ENCODE assay signal across 19 cellular contexts in the genomic region with DNA sequence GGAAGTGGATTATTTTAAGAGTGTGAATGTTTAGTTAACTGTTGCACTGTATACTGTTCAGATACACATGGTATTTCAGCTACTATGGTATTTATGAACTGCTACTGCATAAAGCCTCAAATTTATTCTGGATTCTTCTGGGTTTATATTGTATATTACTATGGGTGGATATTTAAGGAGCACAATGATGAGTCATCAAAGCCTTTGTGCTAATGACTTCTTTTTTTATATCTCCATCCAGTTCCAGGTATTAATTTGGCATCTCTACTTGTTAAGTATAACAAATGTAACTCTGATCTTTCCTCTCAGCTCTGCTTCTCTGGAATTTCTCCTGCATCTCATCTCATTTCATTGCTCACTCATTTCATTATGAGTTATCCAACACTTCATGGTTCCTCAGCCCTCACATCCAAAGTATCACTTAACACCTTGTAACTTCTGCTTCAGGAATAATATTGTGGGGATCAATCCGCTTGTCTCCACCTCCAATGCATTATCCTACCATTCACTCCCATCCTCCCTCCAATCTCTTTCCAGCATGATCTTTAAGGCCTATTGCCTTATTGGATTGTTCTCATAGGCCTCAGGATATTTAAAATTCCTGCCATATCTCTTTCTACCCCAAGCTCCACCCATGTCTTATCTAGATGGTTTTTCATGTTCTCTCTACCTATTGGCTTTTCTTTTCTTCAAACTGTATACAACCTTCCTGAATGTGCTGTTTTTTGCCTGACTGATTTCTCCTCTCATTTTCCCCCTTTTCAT. TPM values are rescaled to one million over a fixed set of nuclear protein-coding genes. Genes with fewer than 3 reads are reported as not detected.
DNase-seq lines count a peak whose midpoint lies in the region; ATAC-seq and TF ChIP-seq lines count a peak whose summit lies in the region.
"Had no signal": no experiment of that assay in that cellular context is flagged by ENCODE, and none has a peak within 500 bp of the region (broad histone marks: within the 10 kb centered on the region; RNA-seq: fewer than 3 reads in every experiment).

No MANE protein-coding gene starts in this region.

- TF ChIP-seq EP300 in SK-N-SH (IDR thresholded peaks at IDR 0.05; ENCODE audit: borderline replicate concordance in 1 of 2, low read depth in 1 of 2, low read length in 1 of 2) = no peak

- H3F3A ChIP-seq in SK-N-SH (replicated peaks; ENCODE audit: insufficient read depth) (no peaks in the 10 kb centered on the region), GM23338 (replicated peaks; ENCODE audit: low read depth) (peaks cover 6% of the 10 kb centered on the region)

- TF ChIP-seq RAD21 in SK-N-SH (IDR thresholded peaks at IDR 0.05; ENCODE audit: low read length) = no peak

- H3K27ac ChIP-seq in SK-N-SH (ENCODE audit: low read depth in 2 of 2, low read length in 1 of 2) (no peak overlapping the region), GM23338 (ENCODE audit: low read depth) (peak overlapping the region; percentile 91)
- H3K27ac ChIP-seq: coronary artery, neutrophil, sigmoid colon, SJCRH30 had no signal

- H3K4me1 Mint-ChIP-seq in GM23338 (peaks cover 57% of the 10 kb centered on the region), WTC11 (peaks cover 82% of the 10 kb centered on the region), mesothelial cell of epicardium (peaks cover 19% of the 10 kb centered on the region)

- no peaks in the 10 kb centered on the region for H3K9me3 Mint-ChIP-seq in GM23338
- H3K9me3 Mint-ChIP-seq in WTC11 = peaks cover 6% of the 10 kb centered on the region
- peaks cover 6% of the 10 kb centered on the region for H3K9me3 Mint-ChIP-seq in mesothelial cell of epicardium

- H3K4me3 ChIP-seq in SK-N-SH (ENCODE audit: low read depth in 2 of 2, low read length in 1 of 2) (no peak overlapping the region), GM23338 (peak overlapping the region; percentile 23)
- H3K4me3 ChIP-seq: coronary artery, sigmoid colon, SJCRH30 had no signal

- peaks cover 9% of the 10 kb centered on the region for H3K27me3 Mint-ChIP-seq in GM23338 (ENCODE audit: insufficient read depth, low read depth, poor library complexity)
- H3K27me3 Mint-ChIP-seq in WTC11 (ENCODE audit: low read depth) = no peaks in the 10 kb centered on the region
- H3K27me3 Mint-ChIP-seq in mesothelial cell of epicardium (ENCODE audit: low read depth) = no peaks in the 10 kb centered on the region

- H3K79me2 ChIP-seq in SK-N-SH (ENCODE audit: insufficient read depth) (peaks cover 79% of the 10 kb centered on the region), GM23338 (replicated peaks; ENCODE audit: insufficient read depth) (peaks cover 93% of the 10 kb centered on the region)

- H3K9me3 ChIP-seq in SK-N-SH = no peaks in the 10 kb centered on the region
- H3K9me3 ChIP-seq: neutrophil, sigmoid colon, SJCRH30 had no signal

- 100% methylated on average over 1 of the region's 1 CpG for WGBS in SK-N-SH (ENCODE audit: low lambda C conversion rate)

- H3K27me3 ChIP-seq in SK-N-SH (ENCODE audit: insufficient read depth) (no peaks in the 10 kb centered on the region), GM23338 (ENCODE audit: insufficient read depth) (no peaks in the 10 kb centered on the region)
- H3K27me3 ChIP-seq: neutrophil, sigmoid colon, SJCRH30 had no signal

- H3K9ac ChIP-seq in SK-N-SH = no peak overlapping the region

- no peak for DNase-seq in SK-N-SH
- DNase-seq in GM23338 (ENCODE audit: low spot score) = peak; percentile 36
- no peak for DNase-seq in WTC11 (ENCODE audit: low spot score)
- no peak for DNase-seq in mesothelial cell of epicardium (ENCODE audit: low spot score in 2 of 2, unreplicated experiment in 2 of 2)
- DNase-seq in NCI-H1048 (lab: John Stamatoyannopoulos, UW) = no peak
- DNase-seq in DMS 273 (lab: John Stamatoyannopoulos, UW; ENCODE audit: unreplicated experiment) = no peak
- DNase-seq: activated CD4-positive, alpha-beta T cell treated with anti-CD3 and anti-CD28 coated beads, Interleukin-2, amount 50 U/mL, for 4 hours; glutamatergic neuron; mesenchymal stem cell; NCI-H1694; NCI-H446; OCI-M1; sigmoid colon; SJCRH30; stimulated activated CD4-positive, alpha-beta T cell treated with anti-CD3 and anti-CD28 coated beads, Interleukin-4, amount 100 ng/mL, for 4 hours had no signal

- CTCF ChIA-PET in SK-N-SH (lab: Yijun Ruan, JAX) (interaction anchor here (0.9 to 1.7 kb wide), 2 partner anchors 63 to 81 kb away, joined by 4 to 6 read pairs; no protein-coding TSS in a partner anchor), WTC11 (lab: Charles Lee) (no interaction called here)

- H4K20me1 ChIP-seq in SK-N-SH (ENCODE audit: insufficient read depth) (no peaks in the 10 kb centered on the region), GM23338 (replicated peaks; ENCODE audit: insufficient read depth) (no peaks in the 10 kb centered on the region)

- H3K27ac Mint-ChIP-seq in GM23338 (peak overlapping the region; percentile 86), WTC11 (peak overlapping the region; percentile 96), mesothelial cell of epicardium (peak overlapping the region; percentile 43)

- H3K4me3 Mint-ChIP-seq in GM23338 (peak overlapping the region; percentile 45; the same call in 2 of the 3 replicates), WTC11 (peak overlapping the region; percentile 29), mesothelial cell of epicardium (no peak overlapping the region)

- TF ChIP-seq CTCF in SK-N-SH (IDR thresholded peaks at IDR 0.05) (no peak), GM23338 (conservative IDR thresholded peaks at IDR 0.05; ENCODE audit: low read depth in 2 of 2) (no peak), WTC11 (IDR thresholded peaks at IDR 0.05) (no peak), mesothelial cell of epicardium (IDR thresholded peaks at IDR 0.05; ENCODE audit: unreplicated experiment) (no peak)

- ATAC-seq in SK-N-SH treated with all-trans-retinoic acid at 6 μM for 48 hours (peak; percentile 31; the same call in 1 of the 3 replicates), GM23338 (peak; percentile 29; the same call in 2 of the 3 replicates), WTC11 (peak; percentile 28), HG03457 (IDR thresholded peaks at IDR 0.05; ENCODE audit: unreplicated experiment) (no peak)

- no peaks in the 10 kb centered on the region for H3K9me2 ChIP-seq in SK-N-SH
- no peaks in the 10 kb centered on the region for H3K9me2 ChIP-seq in GM23338 (ENCODE audit: insufficient read depth)

- H3K4me1 ChIP-seq in SK-N-SH (ENCODE audit: control insufficient read depth in 1 of 2, insufficient read depth in 2 of 2, low read depth in 1 of 2, low read length in 1 of 2) = peaks cover 2 to 8% of the 10 kb centered on the region in 2 experiments; a peak in 2 of 4 replicates
- H3K4me1 ChIP-seq in GM23338 (ENCODE audit: insufficient read depth) = peaks cover 62% of the 10 kb centered on the region
- H3K4me1 ChIP-seq: SJCRH30 had no signal

- POLR2A ChIA-PET in SK-N-SH (lab: Yijun Ruan, JAX) = interaction anchor here (0.6 kb wide), 1 partner anchor 41 kb away, joined by 5 read pairs; no protein-coding TSS in a partner anchor
- POLR2A ChIA-PET in WTC11 (lab: Charles Lee) = no interaction called here

- H2AFZ ChIP-seq in SK-N-SH (ENCODE audit: low read depth) = no peak overlapping the region
- no peak overlapping the region for H2AFZ ChIP-seq in GM23338

- H3K36me3 Mint-ChIP-seq in GM23338 (ENCODE audit: low read depth) (peaks cover 5% of the 10 kb centered on the region; the same call in 2 of the 3 replicates), WTC11 (peaks cover 4% of the 10 kb centered on the region; the same call in 1 of the 2 replicates), mesothelial cell of epicardium (no peaks in the 10 kb centered on the region)

- H3K36me3 ChIP-seq in SK-N-SH (replicated peaks in 1 of 2; ENCODE audit: control insufficient read depth in 1 of 2, insufficient read depth in 2 of 2, low read length in 1 of 2) (no peaks in the 10 kb centered on the region), GM23338 (ENCODE audit: insufficient read depth) (no peaks in the 10 kb centered on the region)
- H3K36me3 ChIP-seq: neutrophil, sigmoid colon, SJCRH30 had no signal

- H3K4me2 ChIP-seq in SK-N-SH (no peak overlapping the region), GM23338 (peak overlapping the region; percentile 60)

TF ChIP-seq in SK-N-SH treated with all-trans-retinoic acid at 6 μM for 48 hours, 23 proteins besides CTCF, POLR2A, EP300 and RAD21 (continues in another document):
- TF ChIP-seq ISL1 (CRISPR knock-in tag; IDR thresholded peaks at IDR 0.05) (no peak), ESRRG (CRISPR knock-in tag; IDR thresholded peaks at IDR 0.05) (no peak), ZFP3 (CRISPR knock-in tag; IDR thresholded peaks at IDR 0.05) (no peak), RARB (CRISPR knock-in tag; IDR thresholded peaks at IDR 0.05) (no peak)

TF ChIP-seq in SK-N-SH, 30 proteins besides CTCF, POLR2A, EP300 and RAD21 (continues in another document):
- no peak for TF ChIP-seq JUND (IDR thresholded peaks at IDR 0.05)
- TF ChIP-seq NFIC (IDR thresholded peaks at IDR 0.05; ENCODE audit: borderline replicate concordance) = no peak
- no peak for TF ChIP-seq NRF1 (IDR thresholded peaks at IDR 0.05; ENCODE audit: low read depth, low read length)

TF ChIP-seq in GM23338, 12 proteins besides CTCF, POLR2A, EP300 and RAD21 (continues in another document):
- TF ChIP-seq ZNF331 (CRISPR knock-in tag; IDR thresholded peaks at IDR 0.05; ENCODE audit: low read depth) = no peak

TF ChIP-seq in WTC11, 78 proteins besides CTCF, POLR2A, EP300 and RAD21 (continues in another document):
- TF ChIP-seq ZNF416 (CRISPR knock-in tag; IDR thresholded peaks at IDR 0.05) = no peak
- TF ChIP-seq FOXK1 (CRISPR knock-in tag; IDR thresholded peaks at IDR 0.05) = no peak
- no peak for TF ChIP-seq CBFB (CRISPR knock-in tag; IDR thresholded peaks at IDR 0.05; ENCODE audit: low read depth)
- TF ChIP-seq RELA (CRISPR knock-in tag; IDR thresholded peaks at IDR 0.05; ENCODE audit: borderline replicate concordance) = no peak
- TF ChIP-seq, protein P1, sequence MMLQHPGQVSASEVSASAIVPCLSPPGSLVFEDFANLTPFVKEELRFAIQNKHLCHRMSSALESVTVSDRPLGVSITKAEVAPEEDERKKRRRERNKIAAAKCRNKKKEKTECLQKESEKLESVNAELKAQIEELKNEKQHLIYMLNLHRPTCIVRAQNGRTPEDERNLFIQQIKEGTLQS (CRISPR knock-in tag; conservative IDR thresholded peaks at IDR 0.05) = no peak
- no peak for TF ChIP-seq ZNF263 (CRISPR knock-in tag; IDR thresholded peaks at IDR 0.05; ENCODE audit: low read depth)

RNA-seq across cellular contexts. Expression of a gene that starts 7.0 kb away (rescaled TPM):
- 9.4 and 11.4 TPM in 2 replicates for polyA plus RNA-seq in SK-N-SH (2012; rRNA removed)
- 9.4 and 9.8 TPM in 2 replicates for polyA plus RNA-seq in SK-N-SH (2012; cell fraction: cytosol; rRNA removed)
- 19.1 and 31.2 TPM in 2 replicates for polyA plus RNA-seq in SK-N-SH (2012; cell fraction: nucleus; rRNA removed)
- total RNA-seq in GM23338 (2014; rRNA removed; shearing (Covaris generic)) = 36.0 and 43.8 TPM in 2 replicates
- 6.9 and 12.0 TPM in 2 replicates for polyA plus RNA-seq in GM23338 (2016; fragmentation: Nextera tagmentation; extraction: Ambion mirVana)
- total RNA-seq in WTC11 (2021) = 29.2 to 35.5 TPM (median 34.0 TPM) in 3 replicates
- total RNA-seq in mesothelial cell of epicardium = 25.4 to 26.8 TPM (median 25.7 TPM) in 3 replicates

Comparison
In these comparisons a context has a peak if more than half of its experiments do, and no peak if none do; other contexts are left out.
1. H3K27ac Mint-ChIP-seq: peak in every context shown above with its lines; median percentile 96 in WTC11; 86 in GM23338; 43 in mesothelial cell of epicardium.